1 cellular context compared by ENCODE assay signal in the genomic region with DNA sequence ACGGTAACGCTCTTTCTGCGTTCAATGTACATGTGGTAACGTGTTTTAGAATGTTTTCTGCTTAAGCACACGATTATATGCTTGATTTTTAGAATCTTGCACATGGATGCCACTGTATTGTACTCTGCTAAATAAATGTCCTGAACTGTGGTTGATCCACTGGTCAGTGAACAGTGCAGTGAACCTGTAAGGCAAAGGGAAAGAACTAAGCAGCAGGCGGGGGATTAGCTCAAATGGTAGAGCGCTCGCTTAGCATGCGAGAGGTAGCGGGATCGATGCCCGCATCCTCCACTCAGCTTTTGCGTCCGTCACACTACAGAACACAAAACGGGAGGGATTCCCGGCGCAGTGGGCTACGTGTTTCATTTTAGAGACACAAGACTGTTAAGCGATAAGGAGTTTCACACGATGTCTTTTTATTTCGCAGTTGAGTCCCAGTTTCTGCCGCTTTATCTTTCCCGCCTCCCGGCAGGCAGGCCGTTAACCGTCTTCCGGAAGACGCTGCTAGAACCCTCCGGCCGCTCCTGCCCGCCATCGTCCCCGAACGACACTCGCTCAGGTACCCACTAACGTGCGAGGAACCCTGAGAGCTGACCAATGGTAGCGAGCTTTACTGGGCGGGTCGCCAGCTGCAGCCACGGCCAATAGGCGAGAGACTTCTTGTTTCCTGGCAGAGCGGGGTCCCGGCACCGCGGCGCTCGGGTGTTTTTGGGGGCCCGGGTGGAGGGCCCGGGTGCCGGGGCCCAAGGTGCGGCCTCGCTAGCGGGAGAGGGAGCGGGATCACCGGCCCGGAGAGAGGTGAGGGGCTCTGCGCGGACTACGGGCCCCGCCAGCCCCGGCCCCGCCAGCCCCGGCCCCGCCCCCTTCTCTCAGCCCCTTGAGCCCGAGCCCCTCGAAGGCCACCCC.
TF ChIP-seq lines count a peak whose summit lies in the region.

A gene with protein sequence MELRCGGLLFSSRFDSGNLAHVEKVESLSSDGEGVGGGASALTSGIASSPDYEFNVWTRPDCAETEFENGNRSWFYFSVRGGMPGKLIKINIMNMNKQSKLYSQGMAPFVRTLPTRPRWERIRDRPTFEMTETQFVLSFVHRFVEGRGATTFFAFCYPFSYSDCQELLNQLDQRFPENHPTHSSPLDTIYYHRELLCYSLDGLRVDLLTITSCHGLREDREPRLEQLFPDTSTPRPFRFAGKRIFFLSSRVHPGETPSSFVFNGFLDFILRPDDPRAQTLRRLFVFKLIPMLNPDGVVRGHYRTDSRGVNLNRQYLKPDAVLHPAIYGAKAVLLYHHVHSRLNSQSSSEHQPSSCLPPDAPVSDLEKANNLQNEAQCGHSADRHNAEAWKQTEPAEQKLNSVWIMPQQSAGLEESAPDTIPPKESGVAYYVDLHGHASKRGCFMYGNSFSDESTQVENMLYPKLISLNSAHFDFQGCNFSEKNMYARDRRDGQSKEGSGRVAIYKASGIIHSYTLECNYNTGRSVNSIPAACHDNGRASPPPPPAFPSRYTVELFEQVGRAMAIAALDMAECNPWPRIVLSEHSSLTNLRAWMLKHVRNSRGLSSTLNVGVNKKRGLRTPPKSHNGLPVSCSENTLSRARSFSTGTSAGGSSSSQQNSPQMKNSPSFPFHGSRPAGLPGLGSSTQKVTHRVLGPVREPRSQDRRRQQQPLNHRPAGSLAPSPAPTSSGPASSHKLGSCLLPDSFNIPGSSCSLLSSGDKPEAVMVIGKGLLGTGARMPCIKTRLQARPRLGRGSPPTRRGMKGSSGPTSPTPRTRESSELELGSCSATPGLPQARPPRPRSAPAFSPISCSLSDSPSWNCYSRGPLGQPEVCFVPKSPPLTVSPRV (plus strand): TSS at position 673 of the 906 bp plus-strand sequence. CDS start 1,291 bp downstream, outside the sequence.

TF ChIP-seq in HepG2, 621 proteins besides CTCF, POLR2A, EP300 and RAD21 (continued from another document and continues in another):
- TF ChIP-seq PCBP1 (IDR thresholded peaks at IDR 0.05; ENCODE audit: borderline replicate concordance, low read depth, low read length) (peak; percentile 76), ZNF776 (CRISPR knock-in tag; IDR thresholded peaks at IDR 0.05) (peak; percentile 54), ZNF563 (CRISPR knock-in tag; IDR thresholded peaks at IDR 0.05) (peak; percentile 81; the same call in 1 of the 2 replicates), CCAR2 (optimal IDR thresholded peaks at IDR 0.05; ENCODE audit: low read depth, low read length) (peak; percentile 51), SMAD3 (CRISPR knock-in tag; IDR thresholded peaks at IDR 0.05) (peak; percentile 80), HDAC2 (CRISPR knock-in tag; IDR thresholded peaks at IDR 0.05) (peak; percentile 61), ZNF354B (CRISPR knock-in tag; IDR thresholded peaks at IDR 0.05) (peak; percentile 97), FOSL2 (CRISPR knock-in tag; IDR thresholded peaks at IDR 0.05) (peak; percentile 2; the same call in 1 of the 2 replicates), ZNF883 (CRISPR knock-in tag; IDR thresholded peaks at IDR 0.05; ENCODE audit: not compliant biosample characterization) (peak; percentile 94), ZMYM4 (CRISPR knock-in tag; IDR thresholded peaks at IDR 0.05) (peak; percentile 72; the same call in 1 of the 2 replicates), MAFG (CRISPR knock-in tag; IDR thresholded peaks at IDR 0.05) (no peak), CCDC6 (CRISPR knock-in tag; IDR thresholded peaks at IDR 0.05) (peak; percentile 97), ZNF329 (CRISPR knock-in tag; IDR thresholded peaks at IDR 0.05; ENCODE audit: low read depth) (peak; percentile 73; the same call in 1 of the 2 replicates), ZNF224 (CRISPR knock-in tag; IDR thresholded peaks at IDR 0.05) (peak; percentile 94), ZIK1 (CRISPR knock-in tag; IDR thresholded peaks at IDR 0.05; ENCODE audit: borderline replicate concordance, low read depth) (peak; percentile 98; the same call in 1 of the 2 replicates), ZNF10 (CRISPR knock-in tag; IDR thresholded peaks at IDR 0.05; ENCODE audit: borderline replicate concordance, low read depth) (no peak), ZNF547 (CRISPR knock-in tag; IDR thresholded peaks at IDR 0.05) (peak; percentile 90), ZBTB7B (CRISPR knock-in tag; IDR thresholded peaks at IDR 0.05) (peak; percentile 68; the same call in 1 of the 2 replicates), MTA3 (CRISPR knock-in tag; IDR thresholded peaks at IDR 0.05) (no peak), PRMT3 (CRISPR knock-in tag; IDR thresholded peaks at IDR 0.05; ENCODE audit: borderline replicate concordance, low read depth) (peak; percentile 90; the same call in 1 of the 2 replicates), FOSL1 (CRISPR knock-in tag; IDR thresholded peaks at IDR 0.05; ENCODE audit: borderline replicate concordance) (no peak), ZNF333 (CRISPR knock-in tag; IDR thresholded peaks at IDR 0.05; ENCODE audit: borderline replicate concordance) (no peak), KLF12 (CRISPR knock-in tag; IDR thresholded peaks at IDR 0.05; ENCODE audit: borderline replicate concordance) (peak; percentile 58), ZNF432 (CRISPR knock-in tag; IDR thresholded peaks at IDR 0.05; ENCODE audit: borderline replicate concordance) (0 out of 2 replicates have a peak, but pooled peaks have one; percentile 71), HOXA5 (CRISPR knock-in tag; IDR thresholded peaks at IDR 0.05) (peak; percentile 93), TBX3 (IDR thresholded peaks at IDR 0.05; ENCODE audit: borderline replicate concordance) (no peak; the same call in 1 of the 2 replicates)
- TF ChIP-seq, protein P1, sequence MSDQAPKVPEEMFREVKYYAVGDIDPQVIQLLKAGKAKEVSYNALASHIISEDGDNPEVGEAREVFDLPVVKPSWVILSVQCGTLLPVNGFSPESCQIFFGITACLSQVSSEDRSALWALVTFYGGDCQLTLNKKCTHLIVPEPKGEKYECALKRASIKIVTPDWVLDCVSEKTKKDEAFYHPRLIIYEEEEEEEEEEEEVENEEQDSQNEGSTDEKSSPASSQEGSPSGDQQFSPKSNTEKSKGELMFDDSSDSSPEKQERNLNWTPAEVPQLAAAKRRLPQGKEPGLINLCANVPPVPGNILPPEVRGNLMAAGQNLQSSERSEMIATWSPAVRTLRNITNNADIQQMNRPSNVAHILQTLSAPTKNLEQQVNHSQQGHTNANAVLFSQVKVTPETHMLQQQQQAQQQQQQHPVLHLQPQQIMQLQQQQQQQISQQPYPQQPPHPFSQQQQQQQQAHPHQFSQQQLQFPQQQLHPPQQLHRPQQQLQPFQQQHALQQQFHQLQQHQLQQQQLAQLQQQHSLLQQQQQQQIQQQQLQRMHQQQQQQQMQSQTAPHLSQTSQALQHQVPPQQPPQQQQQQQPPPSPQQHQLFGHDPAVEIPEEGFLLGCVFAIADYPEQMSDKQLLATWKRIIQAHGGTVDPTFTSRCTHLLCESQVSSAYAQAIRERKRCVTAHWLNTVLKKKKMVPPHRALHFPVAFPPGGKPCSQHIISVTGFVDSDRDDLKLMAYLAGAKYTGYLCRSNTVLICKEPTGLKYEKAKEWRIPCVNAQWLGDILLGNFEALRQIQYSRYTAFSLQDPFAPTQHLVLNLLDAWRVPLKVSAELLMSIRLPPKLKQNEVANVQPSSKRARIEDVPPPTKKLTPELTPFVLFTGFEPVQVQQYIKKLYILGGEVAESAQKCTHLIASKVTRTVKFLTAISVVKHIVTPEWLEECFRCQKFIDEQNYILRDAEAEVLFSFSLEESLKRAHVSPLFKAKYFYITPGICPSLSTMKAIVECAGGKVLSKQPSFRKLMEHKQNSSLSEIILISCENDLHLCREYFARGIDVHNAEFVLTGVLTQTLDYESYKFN (CRISPR knock-in tag; conservative IDR thresholded peaks at IDR 0.05): peak; percentile 48; the same call in 1 of the 2 replicates
- TF ChIP-seq, protein P2, sequence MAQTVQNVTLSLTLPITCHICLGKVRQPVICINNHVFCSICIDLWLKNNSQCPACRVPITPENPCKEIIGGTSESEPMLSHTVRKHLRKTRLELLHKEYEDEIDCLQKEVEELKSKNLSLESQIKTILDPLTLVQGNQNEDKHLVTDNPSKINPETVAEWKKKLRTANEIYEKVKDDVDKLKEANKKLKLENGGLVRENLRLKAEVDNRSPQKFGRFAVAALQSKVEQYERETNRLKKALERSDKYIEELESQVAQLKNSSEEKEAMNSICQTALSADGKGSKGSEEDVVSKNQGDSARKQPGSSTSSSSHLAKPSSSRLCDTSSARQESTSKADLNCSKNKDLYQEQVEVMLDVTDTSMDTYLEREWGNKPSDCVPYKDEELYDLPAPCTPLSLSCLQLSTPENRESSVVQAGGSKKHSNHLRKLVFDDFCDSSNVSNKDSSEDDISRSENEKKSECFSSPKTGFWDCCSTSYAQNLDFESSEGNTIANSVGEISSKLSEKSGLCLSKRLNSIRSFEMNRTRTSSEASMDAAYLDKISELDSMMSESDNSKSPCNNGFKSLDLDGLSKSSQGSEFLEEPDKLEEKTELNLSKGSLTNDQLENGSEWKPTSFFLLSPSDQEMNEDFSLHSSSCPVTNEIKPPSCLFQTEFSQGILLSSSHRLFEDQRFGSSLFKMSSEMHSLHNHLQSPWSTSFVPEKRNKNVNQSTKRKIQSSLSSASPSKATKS (CRISPR knock-in tag; IDR thresholded peaks at IDR 0.05): peak; percentile 86; the same call in 1 of the 2 replicates
- TF ChIP-seq, protein P3, sequence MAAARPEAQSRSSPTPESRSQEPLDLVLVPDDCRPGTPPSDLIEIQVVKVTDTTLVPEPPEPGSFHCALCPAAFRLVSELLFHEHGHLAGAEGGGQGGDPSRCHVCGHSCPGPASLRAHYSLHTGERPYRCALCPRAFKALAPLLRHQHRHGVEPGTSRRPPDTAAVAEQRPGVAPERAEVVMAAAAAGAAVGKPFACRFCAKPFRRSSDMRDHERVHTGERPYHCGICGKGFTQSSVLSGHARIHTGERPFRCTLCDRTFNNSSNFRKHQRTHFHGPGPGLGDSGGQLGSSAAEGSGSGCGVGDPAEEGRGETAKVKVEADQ (CRISPR knock-in tag; IDR thresholded peaks at IDR 0.05; ENCODE audit: borderline replicate concordance): peak; percentile 54; the same call in 1 of the 2 replicates
- TF ChIP-seq, protein P4, sequence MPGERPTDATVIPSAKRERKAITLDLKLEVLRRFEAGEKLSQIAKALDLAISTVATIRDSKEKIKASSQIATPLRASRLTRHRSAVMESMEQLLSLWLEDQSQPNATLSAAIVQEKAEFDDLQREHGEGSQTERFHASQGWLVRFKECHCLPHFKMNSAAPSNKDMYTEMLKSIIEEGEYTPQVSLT (CRISPR knock-in tag; IDR thresholded peaks at IDR 0.05; ENCODE audit: borderline replicate concordance, low read depth): no peak
- TF ChIP-seq, protein P5, sequence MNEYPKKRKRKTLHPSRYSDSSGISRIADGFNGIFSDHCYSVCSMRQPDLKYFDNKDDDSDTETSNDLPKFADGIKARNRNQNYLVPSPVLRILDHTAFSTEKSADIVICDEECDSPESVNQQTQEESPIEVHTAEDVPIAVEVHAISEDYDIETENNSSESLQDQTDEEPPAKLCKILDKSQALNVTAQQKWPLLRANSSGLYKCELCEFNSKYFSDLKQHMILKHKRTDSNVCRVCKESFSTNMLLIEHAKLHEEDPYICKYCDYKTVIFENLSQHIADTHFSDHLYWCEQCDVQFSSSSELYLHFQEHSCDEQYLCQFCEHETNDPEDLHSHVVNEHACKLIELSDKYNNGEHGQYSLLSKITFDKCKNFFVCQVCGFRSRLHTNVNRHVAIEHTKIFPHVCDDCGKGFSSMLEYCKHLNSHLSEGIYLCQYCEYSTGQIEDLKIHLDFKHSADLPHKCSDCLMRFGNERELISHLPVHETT (CRISPR knock-in tag; conservative IDR thresholded peaks at IDR 0.05): peak; percentile 59
- TF ChIP-seq, protein P6, sequence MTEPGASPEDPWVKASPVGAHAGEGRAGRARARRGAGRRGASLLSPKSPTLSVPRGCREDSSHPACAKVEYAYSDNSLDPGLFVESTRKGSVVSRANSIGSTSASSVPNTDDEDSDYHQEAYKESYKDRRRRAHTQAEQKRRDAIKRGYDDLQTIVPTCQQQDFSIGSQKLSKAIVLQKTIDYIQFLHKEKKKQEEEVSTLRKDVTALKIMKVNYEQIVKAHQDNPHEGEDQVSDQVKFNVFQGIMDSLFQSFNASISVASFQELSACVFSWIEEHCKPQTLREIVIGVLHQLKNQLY (CRISPR knock-in tag; IDR thresholded peaks at IDR 0.05): peak; percentile 71
- TF ChIP-seq, protein P7, sequence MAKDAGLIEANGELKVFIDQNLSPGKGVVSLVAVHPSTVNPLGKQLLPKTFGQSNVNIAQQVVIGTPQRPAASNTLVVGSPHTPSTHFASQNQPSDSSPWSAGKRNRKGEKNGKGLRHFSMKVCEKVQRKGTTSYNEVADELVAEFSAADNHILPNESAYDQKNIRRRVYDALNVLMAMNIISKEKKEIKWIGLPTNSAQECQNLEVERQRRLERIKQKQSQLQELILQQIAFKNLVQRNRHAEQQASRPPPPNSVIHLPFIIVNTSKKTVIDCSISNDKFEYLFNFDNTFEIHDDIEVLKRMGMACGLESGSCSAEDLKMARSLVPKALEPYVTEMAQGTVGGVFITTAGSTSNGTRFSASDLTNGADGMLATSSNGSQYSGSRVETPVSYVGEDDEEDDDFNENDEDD (CRISPR knock-in tag; IDR thresholded peaks at IDR 0.05; ENCODE audit: borderline replicate concordance): peak; percentile 98
